Comparison of ENCODE assay signal across 1 cellular context in the genomic region with DNA sequence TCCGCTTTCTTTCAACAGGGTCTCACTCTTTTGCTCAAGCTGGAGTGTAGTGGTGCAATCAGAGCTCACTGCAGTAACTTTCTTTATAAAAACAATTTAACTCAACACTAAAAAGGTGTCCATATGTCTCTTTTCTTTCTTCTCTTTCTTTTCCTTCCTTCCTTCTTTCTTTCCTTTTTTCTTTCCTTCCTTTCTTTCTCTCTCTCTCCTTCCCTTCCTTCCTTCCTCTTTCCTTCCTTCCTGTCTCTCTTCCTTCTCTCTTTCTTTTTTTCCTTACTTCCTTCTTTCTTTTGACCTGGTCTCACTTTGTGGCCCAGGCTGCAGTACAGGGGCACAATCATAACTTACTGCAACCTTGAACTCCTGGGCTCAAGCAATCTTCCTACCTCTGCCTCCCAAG.
A peak's percentile ranks its signal among the peaks of the same experiment; 100 is the strongest.
TF ChIP-seq lines count a peak whose summit lies in the region.

No MANE protein-coding gene starts in this region.

TF ChIP-seq in K562, 482 proteins besides CTCF, POLR2A, EP300 and RAD21:
- TF ChIP-seq, protein P1, sequence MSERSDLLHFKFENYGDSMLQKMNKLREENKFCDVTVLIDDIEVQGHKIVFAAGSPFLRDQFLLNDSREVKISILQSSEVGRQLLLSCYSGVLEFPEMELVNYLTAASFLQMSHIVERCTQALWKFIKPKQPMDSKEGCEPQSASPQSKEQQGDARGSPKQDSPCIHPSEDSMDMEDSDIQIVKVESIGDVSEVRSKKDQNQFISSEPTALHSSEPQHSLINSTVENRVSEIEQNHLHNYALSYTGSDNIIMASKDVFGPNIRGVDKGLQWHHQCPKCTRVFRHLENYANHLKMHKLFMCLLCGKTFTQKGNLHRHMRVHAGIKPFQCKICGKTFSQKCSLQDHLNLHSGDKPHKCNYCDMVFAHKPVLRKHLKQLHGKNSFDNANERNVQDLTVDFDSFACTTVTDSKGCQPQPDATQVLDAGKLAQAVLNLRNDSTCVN (CRISPR knock-in tag; IDR thresholded peaks at IDR 0.05), result 0 out of 2 replicates have a peak, but pooled peaks have one; percentile 9
- TF ChIP-seq ZNF655 (CRISPR knock-in tag; IDR thresholded peaks at IDR 0.05), result no peak
- no peak for TF ChIP-seq SMC3 (conservative IDR thresholded peaks at IDR 0.05; ENCODE audit: insufficient read depth, low read depth, low read length)
- peak in 1 of 2 experiments; percentile 30; a peak in 1 of 4 replicates for TF ChIP-seq ARNT (IDR thresholded peaks at IDR 0.05)
- TF ChIP-seq CHD1 (IDR thresholded peaks at IDR 0.05; ENCODE audit: low read length), result no peak
- no peak for TF ChIP-seq PRMT5 (CRISPR knock-in tag; IDR thresholded peaks at IDR 0.05)
- TF ChIP-seq OTX1 (CRISPR knock-in tag; IDR thresholded peaks at IDR 0.05), result 0 out of 2 replicates have a peak, but pooled peaks have one; percentile 30
- TF ChIP-seq, protein P2, sequence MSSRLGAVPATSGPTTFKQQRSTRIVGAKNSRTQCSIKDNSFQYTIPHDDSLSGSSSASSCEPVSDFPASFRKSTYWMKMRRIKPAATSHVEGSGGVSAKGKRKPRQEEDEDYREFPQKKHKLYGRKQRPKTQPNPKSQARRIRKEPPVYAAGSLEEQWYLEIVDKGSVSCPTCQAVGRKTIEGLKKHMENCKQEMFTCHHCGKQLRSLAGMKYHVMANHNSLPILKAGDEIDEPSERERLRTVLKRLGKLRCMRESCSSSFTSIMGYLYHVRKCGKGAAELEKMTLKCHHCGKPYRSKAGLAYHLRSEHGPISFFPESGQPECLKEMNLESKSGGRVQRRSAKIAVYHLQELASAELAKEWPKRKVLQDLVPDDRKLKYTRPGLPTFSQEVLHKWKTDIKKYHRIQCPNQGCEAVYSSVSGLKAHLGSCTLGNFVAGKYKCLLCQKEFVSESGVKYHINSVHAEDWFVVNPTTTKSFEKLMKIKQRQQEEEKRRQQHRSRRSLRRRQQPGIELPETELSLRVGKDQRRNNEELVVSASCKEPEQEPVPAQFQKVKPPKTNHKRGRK (tag; IDR thresholded peaks at IDR 0.05), result peak; percentile 83
- 0 out of 2 replicates have a peak, but pooled peaks have one; percentile 21 for TF ChIP-seq MYBL2 (IDR thresholded peaks at IDR 0.05; ENCODE audit: low read depth)
- TF ChIP-seq MYBL2 (CRISPR knock-in tag; IDR thresholded peaks at IDR 0.05; ENCODE audit: borderline replicate concordance), result no peak
- TF ChIP-seq ZNF134 (CRISPR knock-in tag; conservative IDR thresholded peaks at IDR 0.05), result no peak
